Comparison of ENCODE assay signal across 8 cellular contexts in the genomic region with DNA sequence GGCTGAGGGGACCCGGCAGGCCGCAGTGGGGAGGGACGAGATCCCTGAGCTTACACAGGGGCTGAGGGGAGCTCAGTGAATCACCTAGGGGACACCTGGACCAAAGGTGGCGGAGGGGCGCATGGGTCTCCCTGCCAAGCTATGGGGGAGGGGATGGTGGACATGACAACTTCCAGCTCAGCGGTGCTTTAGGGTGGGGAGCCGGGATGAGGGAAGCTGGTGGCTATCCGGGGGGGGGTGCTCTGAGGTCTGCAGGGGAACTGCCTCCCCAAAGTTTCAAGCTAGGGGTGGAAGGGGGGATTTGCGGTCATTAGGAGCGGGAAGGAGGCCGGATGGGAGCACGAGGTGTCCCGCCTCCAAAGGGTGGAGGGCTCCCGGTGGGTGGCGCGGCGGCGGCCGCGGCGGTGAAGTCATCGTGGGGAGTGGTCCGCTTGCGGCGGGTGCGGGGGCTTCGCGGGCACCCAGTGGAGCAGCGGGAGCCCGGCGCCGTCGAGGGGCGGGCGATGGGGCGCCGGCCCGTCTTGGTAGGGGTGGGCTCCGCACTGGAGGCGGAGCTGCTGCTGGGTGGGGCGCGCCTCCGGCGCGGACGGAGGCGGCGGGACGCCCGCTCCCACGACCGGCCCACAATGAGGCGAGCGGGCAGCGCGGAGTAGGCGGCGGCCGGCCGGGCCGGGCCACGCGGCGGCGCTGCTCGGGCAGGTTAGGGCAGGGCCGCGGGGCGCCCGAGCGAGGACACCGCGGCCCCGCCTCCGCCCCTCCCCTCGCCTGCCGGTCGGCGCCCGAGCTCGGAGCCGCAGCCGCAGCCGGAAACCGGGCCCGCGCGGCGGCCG. TPM values are rescaled to one million over a fixed set of nuclear protein-coding genes. Genes with fewer than 3 reads are reported as not detected.
DNase-seq lines count a peak whose midpoint lies in the region; ATAC-seq, FAIRE-seq and TF ChIP-seq lines count a peak whose summit lies in the region.

A gene with protein sequence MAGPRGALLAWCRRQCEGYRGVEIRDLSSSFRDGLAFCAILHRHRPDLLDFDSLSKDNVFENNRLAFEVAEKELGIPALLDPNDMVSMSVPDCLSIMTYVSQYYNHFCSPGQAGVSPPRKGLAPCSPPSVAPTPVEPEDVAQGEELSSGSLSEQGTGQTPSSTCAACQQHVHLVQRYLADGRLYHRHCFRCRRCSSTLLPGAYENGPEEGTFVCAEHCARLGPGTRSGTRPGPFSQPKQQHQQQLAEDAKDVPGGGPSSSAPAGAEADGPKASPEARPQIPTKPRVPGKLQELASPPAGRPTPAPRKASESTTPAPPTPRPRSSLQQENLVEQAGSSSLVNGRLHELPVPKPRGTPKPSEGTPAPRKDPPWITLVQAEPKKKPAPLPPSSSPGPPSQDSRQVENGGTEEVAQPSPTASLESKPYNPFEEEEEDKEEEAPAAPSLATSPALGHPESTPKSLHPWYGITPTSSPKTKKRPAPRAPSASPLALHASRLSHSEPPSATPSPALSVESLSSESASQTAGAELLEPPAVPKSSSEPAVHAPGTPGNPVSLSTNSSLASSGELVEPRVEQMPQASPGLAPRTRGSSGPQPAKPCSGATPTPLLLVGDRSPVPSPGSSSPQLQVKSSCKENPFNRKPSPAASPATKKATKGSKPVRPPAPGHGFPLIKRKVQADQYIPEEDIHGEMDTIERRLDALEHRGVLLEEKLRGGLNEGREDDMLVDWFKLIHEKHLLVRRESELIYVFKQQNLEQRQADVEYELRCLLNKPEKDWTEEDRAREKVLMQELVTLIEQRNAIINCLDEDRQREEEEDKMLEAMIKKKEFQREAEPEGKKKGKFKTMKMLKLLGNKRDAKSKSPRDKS (plus strand): TSS at position 764 of the 830 bp plus-strand sequence. CDS start 126 bp downstream, outside the sequence.

- TF ChIP-seq EP300 in K562 (IDR thresholded peaks at IDR 0.05; ENCODE audit: low read length), result no peak

- H3K27me3 ChIP-seq in DOHH2 (ENCODE audit: control insufficient read depth, low read length), result no peaks in the 10 kb centered on the region
- H3K27me3 ChIP-seq in K562 (ENCODE audit: control insufficient read depth in 2 of 2, insufficient read depth in 2 of 2, low read length in 2 of 2), result no peaks in the 10 kb centered on the region

- no peak for FAIRE-seq in K562 (lab: Jason Lieb, UNC)

- in situ Hi-C loops in K562 (cut with MboI), result no loop called here

- WGBS in K562 (ENCODE audit: insufficient coverage, low coverage, missing lambda C conversion rate), result 11% methylated on average over 14 of the region's 90 CpGs

- H3K4me3 ChIP-seq in DOHH2 (ENCODE audit: low read length) (peak within 1 kb of the TSS; percentile 74), K562 (peak within 1 kb of the TSS; percentile 59), iPS-11a (ENCODE audit: low read depth, low read length) (peak within 1 kb of the TSS; percentile 67), skeletal muscle cell (ENCODE audit: low read depth, low read length) (peak within 1 kb of the TSS; percentile 73)
- H3K4me3 ChIP-seq in Jurkat, Clone E6-1 (ENCODE audit: low read length), result peak within 1 kb of the TSS; percentile 51

- H3K79me2 ChIP-seq in DOHH2 (ENCODE audit: control insufficient read depth, low read length) (no peaks in the 10 kb centered on the region), K562 (ENCODE audit: control insufficient read depth, insufficient read depth, low read length) (peaks cover 8% of the 10 kb centered on the region; the same call in 2 of the 3 replicates)

- H3K27ac ChIP-seq in DOHH2 (ENCODE audit: low read depth, low read length) (no peak within 1 kb of the TSS), K562 (ENCODE audit: extremely low read depth, low read depth, low read length) (peak within 1 kb of the TSS; percentile 86)

- CTCF ChIA-PET in K562 (lab: Yijun Ruan, JAX; ENCODE audit: low intra/inter-chr PET ratio), result interaction anchor here (0.8 to 1.7 kb wide), 3 partner anchors 18 to 60 kb away, joined by 3 to 4 read pairs (median 3); no protein-coding TSS in a partner anchor

- peak within 1 kb of the TSS; percentile 70 for H2AFZ ChIP-seq in K562 (ENCODE audit: low read depth, low read length)

- TF ChIP-seq CTCF in DOHH2 (IDR thresholded peaks at IDR 0.05; ENCODE audit: low read depth, low read length, poor library complexity, severe bottlenecking) (no peak), K562 (IDR thresholded peaks at IDR 0.05 in 2 of 3, conservative IDR thresholded peaks at IDR 0.05 in 1 of 3; ENCODE audit: insufficient read depth in 2 of 3, low read depth in 1 of 3, low read length in 3 of 3) (peak in 2 of 3 experiments; percentile 52 to 65; a peak in 4 of 6 replicates)

- H3K36me3 ChIP-seq in DOHH2 (ENCODE audit: control insufficient read depth, low read length) (no peaks in the 10 kb centered on the region), K562 (ENCODE audit: control insufficient read depth, insufficient read depth, low read length) (no peaks in the 10 kb centered on the region; the same call in 2 of the 3 replicates)

- TF ChIP-seq RAD21 in K562 (CRISPR knock-in tag; conservative IDR thresholded peaks at IDR 0.05 in 1 of 2, IDR thresholded peaks at IDR 0.05 in 1 of 2), result peak in 1 of 2 experiments; percentile 54; a peak in 2 of 4 replicates

- POLR2A ChIA-PET in K562 (lab: Yijun Ruan, JAX), result interaction anchor here (0.7 to 2.7 kb wide), 6 partner anchors 9 to 90 kb away, joined by 3 to 16 read pairs (median 6); no protein-coding TSS in a partner anchor

- peaks cover 5% of the 10 kb centered on the region; the same call in 1 of the 2 replicates for H3F3A ChIP-seq in DOHH2 (ENCODE audit: control insufficient read depth, insufficient read depth)

- ATAC-seq in GM21529 (IDR thresholded peaks at IDR 0.05; ENCODE audit: unreplicated experiment) (peak; percentile 81), K562 (peak; percentile 93)

- H3K9me2 ChIP-seq in DOHH2 (replicated peaks; ENCODE audit: control insufficient read depth, low read length), result no peaks in the 10 kb centered on the region

- H3K9me3 ChIP-seq in DOHH2 (ENCODE audit: control insufficient read depth, insufficient read depth, low read length) (no peaks in the 10 kb centered on the region), K562 (replicated peaks; ENCODE audit: control insufficient read depth, insufficient read depth, low read depth, low read length) (no peaks in the 10 kb centered on the region)

- no TSS peak for BruUV-seq in K562 (replicated peaks; lab: Mats Ljungman, UMichigan)

- intact Hi-C loops in K562 (cut with micrococcal nuclease), result no loop called here

- no peak for DNase-seq in Jurkat, Clone E6-1 (ENCODE audit: low read depth, low spot score)
- DNase-seq in T-helper 22 cell (ENCODE audit: low read depth), result peak; percentile 50
- DNase-seq in K562 (ENCODE audit: extremely low read depth in 1 of 4, low spot score in 3 of 4), result peak; percentile 81 to 88 (median 86)
- peak; percentile 43 for DNase-seq in skeletal muscle cell (ENCODE audit: low read depth)
- no peak for DNase-seq in cortex of kidney (lab: John Stamatoyannopoulos, UW)

- H3K4me2 ChIP-seq in DOHH2 (ENCODE audit: low read length), result peak within 1 kb of the TSS; percentile 85
- H3K4me2 ChIP-seq in K562 (ENCODE audit: insufficient read depth, low read length), result peak within 1 kb of the TSS; percentile 65

- TF ChIP-seq POLR2A in K562 (conservative IDR thresholded peaks at IDR 0.05), result no peak; the same call in 1 of the 2 replicates

- H3K4me1 ChIP-seq in DOHH2 (ENCODE audit: control insufficient read depth, low read length) (peaks cover 17% of the 10 kb centered on the region), K562 (replicated peaks in 1 of 2; ENCODE audit: control insufficient read depth in 2 of 2, insufficient read depth in 2 of 2, low read length in 2 of 2) (peaks cover 20 to 27% of the 10 kb centered on the region in 2 experiments; a peak in 4 of 5 replicates)

- no peaks in the 10 kb centered on the region for H4K20me1 ChIP-seq in DOHH2 (ENCODE audit: control insufficient read depth, insufficient read depth, low read depth, low read length)
- H4K20me1 ChIP-seq in K562 (replicated peaks; ENCODE audit: control insufficient read depth, insufficient read depth, low read length), result no peaks in the 10 kb centered on the region

- peak within 1 kb of the TSS; percentile 70 to 94 for H3K9ac ChIP-seq in K562 (ENCODE audit: insufficient read depth in 1 of 2, low read depth in 2 of 2, low read length in 2 of 2)

- H3K9me1 ChIP-seq in K562 (ENCODE audit: control insufficient read depth, insufficient read depth, low read length), result no peaks in the 10 kb centered on the region

RNA-seq across cellular contexts. Expression of the gene that starts here (rescaled TPM):
- 24.9 TPM for polyA plus RNA-seq in Jurkat, Clone E6-1 (2012; ENCODE audit: insufficient read depth, insufficient read length)
- 12.3 and 33.3 TPM in 2 replicates for total RNA-seq in K562 (2011; cell fraction: chromatin; rRNA removed; ENCODE audit: low replicate concordance)
- total RNA-seq in K562 (2011; cell fraction: nucleolus; rRNA removed), result 19.0 and 19.9 TPM in 2 replicates
- 13.0 and 15.6 TPM in 2 replicates for total RNA-seq in K562 (2011; cell fraction: nucleoplasm; rRNA removed)
- total RNA-seq in K562 (2014; rRNA removed) (9.3 and 13.9 TPM in 2 replicates), K562 (2014; rRNA removed; fragmentation: Illumina TruSeq; extraction: Trizol) (5.9 and 6.4 TPM in 2 replicates), K562 (2015; rRNA removed; fragmentation: Illumina TruSeq; extraction: Trizol) (6.1 and 7.6 TPM in 2 replicates), K562 (2021) (20.4 and 21.5 TPM in 2 replicates)
- polyA plus RNA-seq in K562 (2011; rRNA removed) (4.0 and 5.8 TPM in 2 replicates), K562 (2014; fragmentation: Illumina TruSeq; extraction: Trizol) (10.4 and 11.4 TPM in 2 replicates), K562 (2014; fragmentation: Nextera tagmentation; extraction: Ambion mirVana) (under 1 TPM; 0.32 to 0.62 TPM), K562 (2014; rRNA removed) (7.7 and 8.2 TPM in 2 replicates)
- 4.8 and 10.3 TPM in 2 replicates for polyA plus RNA-seq in K562 (2011; cell fraction: cytosol; rRNA removed)
- polyA plus RNA-seq in K562 (2011; cell fraction: nucleus; rRNA removed), result 5.8 and 9.0 TPM in 2 replicates
- 11.6 and 27.8 TPM in 2 replicates for polyA plus RNA-seq in K562 (2012)
- polyA minus RNA-seq in K562 (2011; rRNA and poly(A)+ RNA removed), result 8.1 and 9.1 TPM in 2 replicates
- polyA minus RNA-seq in K562 (2011; cell fraction: cytosol; rRNA and poly(A)+ RNA removed), result 12.0 and 19.4 TPM in 2 replicates
- polyA minus RNA-seq in K562 (2011; cell fraction: nucleus; rRNA and poly(A)+ RNA removed), result 4.3 and 6.9 TPM in 2 replicates

Comparison
In these comparisons a context has a peak if more than half of its experiments do, and no peak if none do; other contexts are left out.
1. DNase-seq: peak in T-helper 22 cell (single experiment), K562 (4 of 4) and skeletal muscle cell (single experiment); none in Jurkat, Clone E6-1 (single experiment) and cortex of kidney (single experiment).
2. Peak in every context shown above with its lines, with median percentiles within 50 percentile points of each other: H3K4me3 ChIP-seq.